6 cellular contexts compared by ENCODE assay signal in the genomic region with DNA sequence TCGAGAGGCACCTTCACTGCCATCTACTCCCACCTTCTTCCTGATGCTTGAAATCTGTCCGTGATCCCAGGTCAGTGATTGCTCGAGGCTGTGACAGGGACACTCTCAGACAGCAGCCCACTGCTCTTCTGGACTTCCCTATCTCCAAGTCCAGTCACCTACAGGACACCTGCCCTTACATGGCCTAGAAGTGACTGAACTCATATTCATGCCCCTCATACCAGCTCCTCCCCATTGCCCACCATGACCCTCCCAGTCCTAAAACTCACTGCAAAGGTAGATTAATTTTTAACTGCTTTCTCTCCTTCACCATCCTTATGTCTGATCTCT. TPM values are rescaled to one million over a fixed set of nuclear protein-coding genes. Genes with fewer than 3 reads are reported as not detected.
DNase-seq lines count a peak whose midpoint lies in the region; TF ChIP-seq lines count a peak whose summit lies in the region.

No MANE protein-coding gene starts in this region.

- H3K14ac ChIP-seq in trophoblast cell (ENCODE audit: low read length): no peak overlapping the region

- BruUV-seq in MCF 10A (replicated peaks; lab: Mats Ljungman, UMichigan): no TSS peak

- H3K4me3 Mint-ChIP-seq in MCF 10A (ENCODE audit: unreplicated experiment): no peak overlapping the region

- H3K27ac Mint-ChIP-seq in MCF 10A (ENCODE audit: low read depth, unreplicated experiment): peak overlapping the region; percentile 89

- no peak overlapping the region for H2AK5ac ChIP-seq in trophoblast cell (ENCODE audit: low read length)

- H2BK120ac ChIP-seq in trophoblast cell (ENCODE audit: insufficient read depth, low read length, poor library complexity): no peak overlapping the region

- H3K4me2 ChIP-seq in trophoblast cell (ENCODE audit: low read length): no peak overlapping the region

- no peaks in the 10 kb centered on the region for H3K36me3 ChIP-seq in trophoblast cell (ENCODE audit: control insufficient read depth in 1 of 2, insufficient read depth in 2 of 2, low read length in 2 of 2)

- H3K18ac ChIP-seq in trophoblast cell (ENCODE audit: low read length): no peak overlapping the region

- TF ChIP-seq CTCF in HL-60 (IDR thresholded peaks at IDR 0.05; ENCODE audit: insufficient read depth, low read length) (no peak), MCF 10A (IDR thresholded peaks at IDR 0.05; ENCODE audit: unreplicated experiment) (no peak)

- no peak for DNase-seq in HL-60 (ENCODE audit: low read depth in 1 of 2, low spot score in 1 of 2)
- DNase-seq in MCF 10A (ENCODE audit: unreplicated experiment): no peak
- no peak for DNase-seq in trophoblast cell
- no peak for DNase-seq in NK-92 (lab: John Stamatoyannopoulos, UW; ENCODE audit: unreplicated experiment)
- DNase-seq in SW480 (ENCODE audit: low spot score): no peak
- no peak for DNase-seq in NCI-H2029 treated with DMSO at 0.1 percent for 48 hours (lab: John Stamatoyannopoulos, UW)

- H4K12ac ChIP-seq in trophoblast cell (ENCODE audit: low read depth, low read length): no peak overlapping the region

- H3K23ac ChIP-seq in trophoblast cell (ENCODE audit: low read length): no peak overlapping the region

- no peak overlapping the region for H2BK5ac ChIP-seq in trophoblast cell (ENCODE audit: low read depth, low read length, poor library complexity)

- POLR2A ChIA-PET in MCF 10A (lab: Yijun Ruan, JAX): interaction anchor here (0.6 to 17.8 kb wide), 13 partner anchors 15 to 142 kb away, joined by 3 to 1351 read pairs (median 12); a partner anchor contains a TSS

- H4K8ac ChIP-seq in trophoblast cell (ENCODE audit: low read depth, low read length): no peak overlapping the region

- H4K91ac ChIP-seq in trophoblast cell (ENCODE audit: low read depth, low read length): no peak overlapping the region

- H3K27me3 Mint-ChIP-seq in MCF 10A (ENCODE audit: insufficient read depth, unreplicated experiment): no peaks in the 10 kb centered on the region

- H3K4me1 ChIP-seq in trophoblast cell (ENCODE audit: control insufficient read depth in 1 of 2, insufficient read depth in 2 of 2, low read length in 2 of 2): peaks cover 13 to 14% of the 10 kb centered on the region in 2 experiments

- H3K4me3 ChIP-seq in HL-60 (replicated peaks; ENCODE audit: insufficient read depth, low read length): no peak overlapping the region
- H3K4me3 ChIP-seq in trophoblast cell (ENCODE audit: low read depth, low read length): no peak overlapping the region

- H3K4me1 Mint-ChIP-seq in MCF 10A (ENCODE audit: insufficient read depth, unreplicated experiment): peaks cover 61% of the 10 kb centered on the region

- peak overlapping the region; percentile 80 for H3K27ac ChIP-seq in HL-60 (replicated peaks)
- H3K27ac ChIP-seq in trophoblast cell (ENCODE audit: low read depth, low read length): no peak overlapping the region

- peaks cover 15% of the 10 kb centered on the region for H3K79me1 ChIP-seq in trophoblast cell (ENCODE audit: low read length)

- H3K79me2 ChIP-seq in trophoblast cell (ENCODE audit: control insufficient read depth, insufficient read depth, low read length, poor library complexity): peaks cover 2% of the 10 kb centered on the region

- H3K9me3 Mint-ChIP-seq in MCF 10A (ENCODE audit: unreplicated experiment): no peaks in the 10 kb centered on the region

- H3K9me3 ChIP-seq in trophoblast cell (ENCODE audit: insufficient read depth, low read depth, low read length): no peaks in the 10 kb centered on the region

- intact Hi-C loops in MCF 10A (cut with micrococcal nuclease): no loop called here

- peaks cover 5% of the 10 kb centered on the region for H3K36me3 Mint-ChIP-seq in MCF 10A (ENCODE audit: insufficient read depth, unreplicated experiment)

- CTCF ChIA-PET in MCF 10A (lab: Yijun Ruan, JAX): interaction anchor here (1.2 kb wide), 2 partner anchors 48 to 127 kb away, joined by 3 to 4 read pairs; no protein-coding TSS in a partner anchor

- H3K9ac ChIP-seq in trophoblast cell (ENCODE audit: low read length): peak overlapping the region; percentile 19

- H3K27me3 ChIP-seq in HL-60 (ENCODE audit: insufficient read depth, poor library complexity, severe bottlenecking) (no peaks in the 10 kb centered on the region), trophoblast cell (ENCODE audit: insufficient read depth, low read length) (no peaks in the 10 kb centered on the region)

- H2BK12ac ChIP-seq in trophoblast cell (ENCODE audit: low read length): no peak overlapping the region

- WGBS in trophoblast cell (ENCODE audit: extremely low coverage, insufficient coverage, insufficient read length): no CpG with 5 or more reads among the region's 3 CpGs

- H3K4ac ChIP-seq in trophoblast cell (ENCODE audit: low read depth, low read length): no peak overlapping the region

- peak overlapping the region; percentile 23 for H2AFZ ChIP-seq in trophoblast cell (ENCODE audit: insufficient read depth, low read length, poor library complexity)

RNA-seq across cellular contexts. Expression of a gene that starts 7.5 kb away (rescaled TPM):
- 2.3 and 2.6 TPM in 2 replicates for total RNA-seq in MCF 10A (2022)
- polyA plus RNA-seq in trophoblast cell (2013): 0.15 and 0.18 TPM in 2 replicates

RNA-seq across cellular contexts. Expression of a gene that starts 40.6 kb away (rescaled TPM):
- total RNA-seq in MCF 10A (2022): 304 and 387 TPM in 2 replicates
- polyA plus RNA-seq in trophoblast cell (2013): 1.1 and 1.2 TPM in 2 replicates

RNA-seq across cellular contexts. Expression of a gene that starts 47.1 kb away (rescaled TPM):
- total RNA-seq in MCF 10A (2022): not detected in 2 replicates
- 0.22 TPM in 1 of 2 replicates, not detected in the other for polyA plus RNA-seq in trophoblast cell (2013)

RNA-seq across cellular contexts. Expression of a gene that starts 51.5 kb away (rescaled TPM):
- total RNA-seq in MCF 10A (2022): not detected in 2 replicates
- polyA plus RNA-seq in trophoblast cell (2013): not detected in 2 replicates
